12 cellular contexts compared by ENCODE assay signal in genomic region chr5:149777382-149777781, GRCh38. TPM values are rescaled to one million over a fixed set of nuclear protein-coding genes. Genes with fewer than 3 reads are reported as not detected.
DNase-seq lines count a peak whose midpoint lies in the region; ATAC-seq and TF ChIP-seq lines count a peak whose summit lies in the region.
"Had no signal": no experiment of that assay in that cellular context is flagged by ENCODE, and none has a peak within 500 bp of the region (broad histone marks: within the 10 kb centered on the region; RNA-seq: fewer than 3 reads in every experiment).

No MANE protein-coding gene starts in this region.

- H3K27ac ChIP-seq in duodenal mucosa (ENCODE audit: low read depth, low read length) (peak overlapping the region; percentile 13), muscle layer of colon (ENCODE audit: low read depth, low read length) (peak overlapping the region; percentile 77), tibial artery (peak overlapping the region in 1 of 2 donors; percentile 36)
- H3K27ac ChIP-seq: ovary had no signal

- peak overlapping the region; percentile 13 for H3K4me3 ChIP-seq in Jurkat, Clone E6-1 (ENCODE audit: low read length)
- no peak overlapping the region for H3K4me3 ChIP-seq in duodenal mucosa (ENCODE audit: low read depth in 1 of 2, low read length in 2 of 2)
- H3K4me3 ChIP-seq in muscle layer of colon (ENCODE audit: low read depth in 1 of 2, low read length in 2 of 2), result peak overlapping the region in 1 of 2 donors; percentile 9
- H3K4me3 ChIP-seq in tibial artery, result no peak overlapping the region
- H3K4me3 ChIP-seq: ovary had no signal

- H3K9me3 ChIP-seq in duodenal mucosa (ENCODE audit: control insufficient read depth in 1 of 2, low read length in 2 of 2), result peaks cover 4 to 5% of the 10 kb centered on the region in 2 donors
- H3K9me3 ChIP-seq in muscle layer of colon (ENCODE audit: low read length), result no peaks in the 10 kb centered on the region
- peaks cover 0 to 8% (median 0%) of the 10 kb centered on the region in 3 donors for H3K9me3 ChIP-seq in tibial artery
- H3K9me3 ChIP-seq: ovary had no signal

- TF ChIP-seq CTCF in type B pancreatic cell (conservative IDR thresholded peaks at IDR 0.05), result no peak
- no peak for TF ChIP-seq CTCF in tibial artery (IDR thresholded peaks at IDR 0.05)

- no peak for ATAC-seq in GM19467 (IDR thresholded peaks at IDR 0.05; ENCODE audit: unreplicated experiment)

- H3K27me3 ChIP-seq in duodenal mucosa (ENCODE audit: control insufficient read depth in 1 of 2, insufficient read depth in 2 of 2, low read length in 2 of 2) (no peaks in the 10 kb centered on the region), muscle layer of colon (ENCODE audit: control insufficient read depth in 1 of 2, insufficient read depth in 2 of 2, low read length in 2 of 2) (no peaks in the 10 kb centered on the region), tibial artery (no peaks in the 10 kb centered on the region)
- H3K27me3 ChIP-seq: ovary had no signal

- no peaks in the 10 kb centered on the region for H3K27me3 Mint-ChIP-seq in type B pancreatic cell

- peaks cover 5% of the 10 kb centered on the region for H3K36me3 Mint-ChIP-seq in type B pancreatic cell

- peak overlapping the region in 1 of 2 donors; percentile 24 for H3K9ac ChIP-seq in duodenal mucosa (ENCODE audit: low read depth in 1 of 2, low read length in 2 of 2)
- peak overlapping the region; percentile 32 for H3K9ac ChIP-seq in muscle layer of colon (ENCODE audit: low read length)

- H3K4me1 Mint-ChIP-seq in type B pancreatic cell (ENCODE audit: unreplicated experiment), result peaks cover 58% of the 10 kb centered on the region

- peaks cover 70 to 81% of the 10 kb centered on the region in 2 donors for H3K4me1 ChIP-seq in duodenal mucosa (ENCODE audit: control insufficient read depth in 1 of 2, insufficient read depth in 2 of 2, low read length in 2 of 2)
- H3K4me1 ChIP-seq in muscle layer of colon (ENCODE audit: insufficient read depth, low read length), result peaks cover 93% of the 10 kb centered on the region
- peaks cover 0 to 23% (median 7%) of the 10 kb centered on the region in 4 donors for H3K4me1 ChIP-seq in tibial artery

- H3K27ac Mint-ChIP-seq in type B pancreatic cell, result peak overlapping the region; percentile 64

- H3K36me3 ChIP-seq in duodenal mucosa (ENCODE audit: control insufficient read depth in 1 of 2, insufficient read depth in 2 of 2, low read length in 2 of 2), result peaks cover 0 to 4% of the 10 kb centered on the region in 2 donors
- no peaks in the 10 kb centered on the region for H3K36me3 ChIP-seq in muscle layer of colon (ENCODE audit: insufficient read depth, low read length)
- H3K36me3 ChIP-seq in tibial artery, result peaks cover 0 to 4% (median 0%) of the 10 kb centered on the region in 3 donors
- H3K36me3 ChIP-seq: ovary had no signal

- no peak for DNase-seq in Jurkat, Clone E6-1 (ENCODE audit: low read depth, low spot score)
- DNase-seq in type B pancreatic cell (ENCODE audit: extremely low spot score, unreplicated experiment) (no peak), tibial artery (no peak)
- DNase-seq in effector CD8-positive, alpha-beta T cell (lab: John Stamatoyannopoulos, UW), result no peak
- DNase-seq: activated CD4-positive, alpha-beta T cell treated with anti-CD3 and anti-CD28 coated beads, Interleukin-2, amount 50 U/mL, for 4 hours; NCI-H1092; NCI-H345; stimulated activated naive CD4-positive, alpha-beta T cell had no signal

- H3K9me3 Mint-ChIP-seq in type B pancreatic cell, result peaks cover 11% of the 10 kb centered on the region

- intact Hi-C loops in tibial artery (cut with DNase I; ENCODE audit: low total_unique reads), result no loop called here

- no peak overlapping the region for H3K4me3 Mint-ChIP-seq in type B pancreatic cell

RNA-seq across cellular contexts. Expression of gene PPARGC1B, which starts 47.3 kb away (rescaled TPM):
- polyA plus RNA-seq in Jurkat, Clone E6-1 (2012; ENCODE audit: insufficient read depth, insufficient read length), result 3.1 TPM
- total RNA-seq in type B pancreatic cell (ENCODE audit: low replicate concordance), result 5.4 and 8.5 TPM in 2 replicates
